29 cellular contexts compared by ENCODE assay signal in genomic region chr20:19711126-19711525, GRCh38. TPM values are rescaled to one million over a fixed set of nuclear protein-coding genes. Genes with fewer than 3 reads are reported as not detected.
"Had no signal": no experiment of that assay in that cellular context is flagged by ENCODE, and none has a peak within 500 bp of the region (broad histone marks: within the 10 kb centered on the region; RNA-seq: fewer than 3 reads in every experiment).

No MANE protein-coding gene starts in this region.

- H3K27me3 ChIP-seq: adrenal gland, breast epithelium had no signal

- H3K27me3 Mint-ChIP-seq: activated CD4-positive, alpha-beta memory T cell treated with anti-CD3 and anti-CD28 coated beads, Interleukin-2, amount 10 ng/mL, durations not matched to agents 7 days and 5 days; activated naive CD4-positive, alpha-beta T cell treated with anti-CD3 and anti-CD28 coated beads, Interleukin-2, amount 10 ng/mL, durations not matched to agents 7 days and 5 days; activated naive CD8-positive, alpha-beta T cell treated with anti-CD3 and anti-CD28 coated beads, Interleukin-2, amount 10 ng/mL, durations not matched to agents 7 days and 5 days had no signal

- H3K27ac ChIP-seq: adrenal gland, breast epithelium, SK-N-MC, WERI-Rb-1 had no signal

- H3K9me3 ChIP-seq: adrenal gland, breast epithelium had no signal

- H3K4me1 Mint-ChIP-seq: activated CD4-positive, alpha-beta memory T cell treated with anti-CD3 and anti-CD28 coated beads, Interleukin-2, amount 10 ng/mL, durations not matched to agents 7 days and 5 days; activated CD4-positive, alpha-beta T cell treated with anti-CD3 and anti-CD28 coated beads for 36 hours; activated naive CD4-positive, alpha-beta T cell treated with anti-CD3 and anti-CD28 coated beads, Interleukin-2, amount 10 ng/mL, durations not matched to agents 7 days and 5 days; activated naive CD8-positive, alpha-beta T cell treated with anti-CD3 and anti-CD28 coated beads, Interleukin-2, amount 10 ng/mL, durations not matched to agents 7 days and 5 days; activated T-helper 17 cell treated with anti-CD3 and anti-CD28 coated beads, Interleukin-2, amount 50 U/mL, for 72 hours; T-cell had no signal

- H3K4me3 Mint-ChIP-seq: activated CD4-positive, alpha-beta memory T cell treated with anti-CD3 and anti-CD28 coated beads, Interleukin-2, amount 10 ng/mL, durations not matched to agents 7 days and 5 days; activated CD4-positive, alpha-beta T cell treated with anti-CD3 and anti-CD28 coated beads for 36 hours; activated naive CD4-positive, alpha-beta T cell treated with anti-CD3 and anti-CD28 coated beads, Interleukin-2, amount 10 ng/mL, durations not matched to agents 7 days and 5 days; activated naive CD8-positive, alpha-beta T cell treated with anti-CD3 and anti-CD28 coated beads, Interleukin-2, amount 10 ng/mL, durations not matched to agents 7 days and 5 days; activated T-helper 17 cell treated with anti-CD3 and anti-CD28 coated beads, Interleukin-2, amount 50 U/mL, for 72 hours; T-cell had no signal

- H3K4me1 ChIP-seq: adrenal gland, breast epithelium had no signal

- H3K36me3 ChIP-seq: adrenal gland, breast epithelium, WERI-Rb-1 had no signal

- H3K36me3 Mint-ChIP-seq: activated naive CD4-positive, alpha-beta T cell treated with anti-CD3 and anti-CD28 coated beads, Interleukin-2, amount 10 ng/mL, durations not matched to agents 7 days and 5 days; activated naive CD8-positive, alpha-beta T cell treated with anti-CD3 and anti-CD28 coated beads, Interleukin-2, amount 10 ng/mL, durations not matched to agents 7 days and 5 days; T-cell had no signal

- H3K27ac Mint-ChIP-seq: activated CD4-positive, alpha-beta memory T cell treated with anti-CD3 and anti-CD28 coated beads, Interleukin-2, amount 10 ng/mL, durations not matched to agents 7 days and 5 days; activated CD4-positive, alpha-beta T cell treated with anti-CD3 and anti-CD28 coated beads for 36 hours; activated naive CD4-positive, alpha-beta T cell treated with anti-CD3 and anti-CD28 coated beads, Interleukin-2, amount 10 ng/mL, durations not matched to agents 7 days and 5 days; activated naive CD8-positive, alpha-beta T cell treated with anti-CD3 and anti-CD28 coated beads, Interleukin-2, amount 10 ng/mL, durations not matched to agents 7 days and 5 days; activated T-helper 17 cell treated with anti-CD3 and anti-CD28 coated beads, Interleukin-2, amount 50 U/mL, for 72 hours; T-cell had no signal

- H3K4me3 ChIP-seq: adrenal gland, breast epithelium, SK-N-MC had no signal

- DNase-seq: activated CD4-positive, alpha-beta memory T cell treated with anti-CD3 and anti-CD28 coated beads, Interleukin-2, amount 10 ng/mL, durations not matched to agents 7 days and 5 days; activated CD4-positive, alpha-beta T cell treated with anti-CD3 and anti-CD28 coated beads for 36 hours; activated CD4-positive, alpha-beta T cell treated with anti-CD3 and anti-CD28 coated beads, Interleukin-2, amount 50 U/mL, for 1 hour; activated gamma-delta T cell treated with Interleukin-2 at 50 U/mL for 16 hours; activated naive CD4-positive, alpha-beta T cell treated with anti-CD3 and anti-CD28 coated beads, Interleukin-2, amount 10 ng/mL, durations not matched to agents 7 days and 5 days; activated naive CD8-positive, alpha-beta T cell treated with anti-CD3 and anti-CD28 coated beads, Interleukin-2, amount 10 ng/mL, durations not matched to agents 7 days and 5 days; activated T-cell treated with anti-CD3 and anti-CD28 coated beads for 4 hours; activated T-cell treated with anti-CD3 and anti-CD28 coated beads, Interleukin-2, amount 50 U/mL, for 48 hours; adrenal gland; anterior cingulate cortex; central memory CD4-positive, alpha-beta T cell; Kasumi-1; NCI-H1092; NCI-H1417; NCI-H1930; NCI-H2171; NCI-H2227 treated with DMSO at 0.1 percent for 48 hours; NCI-H446 treated with DMSO at 0.1 percent for 48 hours; NCI-H526 treated with DMSO at 0.1 percent for 48 hours; NK-92 treated with Interleukin-12 subunit alpha and Interleukin-12 subunit beta, amount 100 ng/mL, for 24 hours; OCI-M1; RPMI8226; T-cell; T-helper 2 cell; WERI-Rb-1 had no signal

RNA-seq across cellular contexts. Expression of gene RIN2, which starts 46.9 kb away (rescaled TPM):
- total RNA-seq: activated CD4-positive, alpha-beta memory T cell treated with anti-CD3 and anti-CD28 coated beads, Interleukin-2, amount 10 ng/mL, durations not matched to agents 7 days and 5 days; activated CD4-positive, alpha-beta T cell treated with anti-CD3 and anti-CD28 coated beads for 36 hours; activated CD8-positive, alpha-beta memory T cell treated with anti-CD3 and anti-CD28 coated beads for 36 hours; activated T-helper 17 cell treated with anti-CD3 and anti-CD28 coated beads, Interleukin-2, amount 50 U/mL, for 72 hours had no signal
